ENCODE assay signal across 8 cellular contexts in genomic region chr3:108589081-108589997, GRCh38.
A peak's percentile ranks its signal among the peaks of the same experiment; 100 is the strongest.
DNase-seq lines count a peak whose midpoint lies in the region; ATAC-seq, FAIRE-seq and TF ChIP-seq lines count a peak whose summit lies in the region.

Gene CIP2A, minus strand, starts transcription at chr3:108589438. Its CDS starts 63 bp downstream, at chr3:108589375.
Gene DZIP3, plus strand, starts transcription at chr3:108589722. Its CDS starts 15,685 bp downstream, at chr3:108605407.

- peak; percentile 88 for TF ChIP-seq POLR2A in GM19099 (IDR thresholded peaks at IDR 0.05; ENCODE audit: extremely low read depth, insufficient read length, low read depth)

- peak; percentile 80 for ATAC-seq in HG03378 (IDR thresholded peaks at IDR 0.05; ENCODE audit: unreplicated experiment)

- DNase-seq in AML-193 (lab: John Stamatoyannopoulos, UW) (peak; percentile 86 to 89), NCI-H446 treated with DMSO at 0.1 percent for 48 hours (lab: John Stamatoyannopoulos, UW) (peak; percentile 86), cerebellar cortex (ENCODE audit: low spot score) (peak; percentile 93)
- DNase-seq in activated CD4-positive, CD25-positive, alpha-beta regulatory T cell treated with anti-CD3 and anti-CD28 coated beads, Interleukin-2, amount 50 U/mL, for 72 hours, result peak; percentile 86
- peak; percentile 73 to 79 for DNase-seq in stimulated activated CD4-positive, alpha-beta T cell treated with anti-CD3 and anti-CD28 coated beads, Interleukin-12 subunit alpha, Interleukin-12 subunit beta, amount 100 ng/mL, for 24 hours (ENCODE audit: low read depth in 2 of 2)

- peak; percentile 64 for FAIRE-seq in islet of Langerhans (lab: Jason Lieb, UNC)

Comparison
In these comparisons a context has a peak if more than half of its experiments do, and no peak if none do; other contexts are left out.
1. Peak in every context shown above with its lines: DNase-seq and ATAC-seq.